In genomic region chr5:143093452-143094086, GRCh38 we compare ENCODE assay signal across 13 cellular contexts.
DNase-seq lines count a peak whose midpoint lies in the region; ATAC-seq and TF ChIP-seq lines count a peak whose summit lies in the region.
"Had no signal": no experiment of that assay in that cellular context is flagged by ENCODE, and none has a peak within 500 bp of the region (broad histone marks: within the 10 kb centered on the region; RNA-seq: fewer than 3 reads in every experiment).

No MANE protein-coding gene starts in this region.

- peak; percentile 38 for ATAC-seq in sciatic nerve
- ATAC-seq: HepG2 had no signal

- intact Hi-C loops in sciatic nerve (cut with DNase I) = no loop called here
- intact Hi-C loops in prostate gland (cut with DNase I) = no loop called here

- TF ChIP-seq CTCF in OCI-LY3 (IDR thresholded peaks at IDR 0.05; ENCODE audit: low read depth, low read length) (no peak), fibroblast of lung (conservative IDR thresholded peaks at IDR 0.05 in 1 of 2, IDR thresholded peaks at IDR 0.05 in 1 of 2; ENCODE audit: low read depth in 1 of 2, low read length in 2 of 2) (no peak), prostate gland (IDR thresholded peaks at IDR 0.05) (no peak)

- CTCF ChIA-PET in HEK293T (lab: Yijun Ruan, JAX) = interaction anchor here (0.7 kb wide), 1 partner anchor 644 kb away, joined by 3 read pairs; no protein-coding TSS in a partner anchor

- WGBS in prostate gland = 73% methylated on average over 5 of the region's 5 CpGs

- H3K4me1 ChIP-seq in OCI-LY3 (ENCODE audit: low read length) (peaks cover 14% of the 10 kb centered on the region), fibroblast of lung (ENCODE audit: control insufficient read depth, extremely low read depth, insufficient read depth, low read length) (no peaks in the 10 kb centered on the region), prostate gland (replicated peaks) (no peaks in the 10 kb centered on the region)

- H4K20me1 ChIP-seq in OCI-LY3 (ENCODE audit: insufficient read depth, low read length) (no peaks in the 10 kb centered on the region), fibroblast of lung (ENCODE audit: control insufficient read depth, extremely low read depth, insufficient read depth, low read length) (no peaks in the 10 kb centered on the region)

- no peaks in the 10 kb centered on the region for H3K79me2 ChIP-seq in OCI-LY3 (ENCODE audit: low read length)
- no peaks in the 10 kb centered on the region for H3K79me2 ChIP-seq in fibroblast of lung (ENCODE audit: control insufficient read depth, insufficient read depth, low read length)

- H3K27me3 ChIP-seq in OCI-LY3 (ENCODE audit: low read depth, low read length) (no peaks in the 10 kb centered on the region), fibroblast of lung (ENCODE audit: control insufficient read depth, insufficient read depth, low read length) (no peaks in the 10 kb centered on the region), prostate gland (replicated peaks; ENCODE audit: insufficient read depth) (no peaks in the 10 kb centered on the region)

- no peak overlapping the region for H3K27ac ChIP-seq in OCI-LY3 (ENCODE audit: low read length)
- H3K27ac ChIP-seq in fibroblast of lung (ENCODE audit: insufficient read depth, low read length) = no peak overlapping the region
- no peak overlapping the region for H3K27ac ChIP-seq in prostate gland

- peak overlapping the region; percentile 78; the same call in 1 of the 2 replicates for H2AFZ ChIP-seq in OCI-LY3 (ENCODE audit: low read depth, low read length)
- no peak overlapping the region for H2AFZ ChIP-seq in fibroblast of lung (ENCODE audit: low read length)

- POLR2A ChIA-PET in HEK293T (lab: Yijun Ruan, JAX) = no interaction called here

- H3K9me3 ChIP-seq in OCI-LY3 (ENCODE audit: insufficient read depth, low read length) (no peaks in the 10 kb centered on the region), fibroblast of lung (ENCODE audit: control insufficient read depth, insufficient read depth, low read depth, low read length) (no peaks in the 10 kb centered on the region), prostate gland (no peaks in the 10 kb centered on the region)

- no peak for TF ChIP-seq POLR2A in prostate gland (IDR thresholded peaks at IDR 0.05)

- DNase-seq in activated CD4-positive, alpha-beta T cell treated with anti-CD3 and anti-CD28 coated beads for 4 hours = peak; percentile 4 to 9
- no peak for DNase-seq in activated CD4-positive, alpha-beta T cell treated with anti-CD3 and anti-CD28 coated beads, Interleukin-2, amount 50 U/mL, for 4 hours
- DNase-seq in fibroblast of lung (ENCODE audit: low read depth in 2 of 2) = no peak
- DNase-seq in sciatic nerve (ENCODE audit: low spot score) = no peak
- no peak for DNase-seq in NCI-H187 treated with DMSO at 0.1 percent for 48 hours (lab: John Stamatoyannopoulos, UW)
- DNase-seq in HEK293T (ENCODE audit: extremely low spot score) = no peak
- no peak for DNase-seq in prostate gland (ENCODE audit: low spot score)
- DNase-seq: activated CD4-positive, alpha-beta T cell treated with anti-CD3 and anti-CD28 coated beads for 1 hour; activated naive CD4-positive, alpha-beta T cell treated with Interleukin-2 at 50 U/mL for 16 hours; NCI-H1048; NCI-H510A had no signal

- H3K4me3 ChIP-seq in OCI-LY3 (ENCODE audit: low read length) = peak overlapping the region; percentile 57
- H3K4me3 ChIP-seq in fibroblast of lung (replicated peaks in 1 of 4; ENCODE audit: control extremely low read depth in 1 of 4, insufficient read depth in 1 of 4, low read depth in 3 of 4, low read length in 4 of 4) = peak overlapping the region in 3 of 4 experiments; percentile 1 to 53 (median 2)
- no peak overlapping the region for H3K4me3 ChIP-seq in prostate gland

- no peaks in the 10 kb centered on the region for H3K36me3 ChIP-seq in OCI-LY3 (replicated peaks; ENCODE audit: low read depth, low read length)
- no peaks in the 10 kb centered on the region for H3K36me3 ChIP-seq in fibroblast of lung (ENCODE audit: control insufficient read depth, insufficient read depth, low read length)
- no peaks in the 10 kb centered on the region for H3K36me3 ChIP-seq in prostate gland

- peak overlapping the region; percentile 67 for H3K4me2 ChIP-seq in OCI-LY3 (ENCODE audit: low read length)
- peak overlapping the region; percentile 34 for H3K4me2 ChIP-seq in fibroblast of lung (ENCODE audit: extremely low read depth, insufficient read depth, low read length)

- H3K9ac ChIP-seq in OCI-LY3 (ENCODE audit: low read length) (peak overlapping the region; percentile 53), fibroblast of lung (ENCODE audit: insufficient read depth, low read length) (no peak overlapping the region)

TF ChIP-seq in HEK293T, 16 proteins besides CTCF, POLR2A, EP300 and RAD21:
- no peak for TF ChIP-seq SUZ12 (IDR thresholded peaks at IDR 0.05)
- TF ChIP-seq TARDBP (IDR thresholded peaks at IDR 0.05) = no peak
- no peak for TF ChIP-seq PKNOX1 (IDR thresholded peaks at IDR 0.05)
- no peak for TF ChIP-seq FOXM1 (IDR thresholded peaks at IDR 0.05; ENCODE audit: borderline replicate concordance)
- TF ChIP-seq BHLHE40 (IDR thresholded peaks at IDR 0.05; ENCODE audit: borderline replicate concordance) = no peak

Comparison
In these comparisons a context has a peak if more than half of its experiments do, and no peak if none do; other contexts are left out.
1. DNase-seq: peak in activated CD4-positive, alpha-beta T cell treated with anti-CD3 and anti-CD28 coated beads for 4 hours (2 of 2); none in activated CD4-positive, alpha-beta T cell treated with anti-CD3 and anti-CD28 coated beads, Interleukin-2, amount 50 U/mL, for 4 hours (0 of 2), fibroblast of lung (0 of 2), sciatic nerve (single experiment), NCI-H187 treated with DMSO at 0.1 percent for 48 hours (single experiment), HEK293T (single experiment) and prostate gland (single experiment).
2. H3K4me3 ChIP-seq: peak in OCI-LY3 (single experiment) and fibroblast of lung (3 of 4); none in prostate gland (0 of 2).